8 cellular contexts compared by ENCODE assay signal in genomic region chr2:41869542-41870256, GRCh38.
DNase-seq lines count a peak whose midpoint lies in the region; ATAC-seq, FAIRE-seq and TF ChIP-seq lines count a peak whose summit lies in the region.

No MANE protein-coding gene starts in this region.

- no peak for FAIRE-seq in frontal cortex (lab: Jason Lieb, UNC)

- TF ChIP-seq POLR2A in thyroid gland (IDR thresholded peaks at IDR 0.05), result no peak

- TF ChIP-seq CTCF in GM12875 (IDR thresholded peaks at IDR 0.05; ENCODE audit: borderline replicate concordance, insufficient read depth, low read depth, low read length) (peak; percentile 86), osteocyte (IDR thresholded peaks at IDR 0.05) (peak; percentile 92), thyroid gland (IDR thresholded peaks at IDR 0.05) (peak; percentile 44 to 92 (median 81))

- no peak overlapping the region for H3K27ac Mint-ChIP-seq in osteocyte (ENCODE audit: unreplicated experiment)

- no peaks in the 10 kb centered on the region for H3K36me3 ChIP-seq in thyroid gland

- H3K36me3 Mint-ChIP-seq in osteocyte (ENCODE audit: unreplicated experiment), result no peaks in the 10 kb centered on the region

- no peaks in the 10 kb centered on the region for H3K9me3 ChIP-seq in thyroid gland

- 31 to 33% methylated on average over 3 of the region's 3 CpGs for WGBS in thyroid gland, 2 donors

- ATAC-seq in HG03558 (IDR thresholded peaks at IDR 0.05; ENCODE audit: extremely low read depth, unreplicated experiment), result peak; percentile 51

- peaks cover 49% of the 10 kb centered on the region for H3K4me1 Mint-ChIP-seq in osteocyte (ENCODE audit: unreplicated experiment)

- H3K9me3 Mint-ChIP-seq in osteocyte (ENCODE audit: unreplicated experiment), result no peaks in the 10 kb centered on the region

- DNase-seq in 8988T, result peak; percentile 40
- DNase-seq in SHP77 treated with DMSO at 0.1 percent for 48 hours (lab: John Stamatoyannopoulos, UW), result peak; percentile 24
- peak; percentile 89 for DNase-seq in activated effector memory CD4-positive, alpha-beta T cell treated with anti-CD3 and anti-CD28 coated beads, Interleukin-2, amount 50 U/mL, for 16 hours
- peak; percentile 30 to 54 for DNase-seq in frontal cortex (ENCODE audit: low spot score in 2 of 2)
- DNase-seq in osteocyte (ENCODE audit: extremely low spot score, unreplicated experiment), result peak; percentile 91
- DNase-seq in thyroid gland, result peak; percentile 66 to 75

- H3K4me3 Mint-ChIP-seq in osteocyte (ENCODE audit: unreplicated experiment), result no peak overlapping the region

- no peaks in the 10 kb centered on the region for H3K27me3 ChIP-seq in thyroid gland

- peaks cover 2% of the 10 kb centered on the region for H3K27me3 Mint-ChIP-seq in osteocyte (ENCODE audit: unreplicated experiment)

- intact Hi-C loops in thyroid gland (cut with DNase I), result loop anchor here (2.0 kb wide), 1 partner anchor 217 kb away; no protein-coding TSS in a partner anchor

- H3K4me1 ChIP-seq in thyroid gland, result no peaks in the 10 kb centered on the region

- no peak overlapping the region for H3K27ac ChIP-seq in thyroid gland

- H3K4me3 ChIP-seq in GM12875 (ENCODE audit: low read depth, low read length) (no peak overlapping the region), thyroid gland (replicated peaks in 1 of 3) (no peak overlapping the region)

Comparison
In these comparisons a context has a peak if more than half of its experiments do, and no peak if none do; other contexts are left out.
1. DNase-seq: peak in every context shown above with its lines; median percentile 91 in osteocyte; 89 in activated effector memory CD4-positive, alpha-beta T cell treated with anti-CD3 and anti-CD28 coated beads, Interleukin-2, amount 50 U/mL, for 16 hours; 70 in thyroid gland; 42 in frontal cortex; 40 in 8988T; 24 in SHP77 treated with DMSO at 0.1 percent for 48 hours.